ENCODE assay signal across 1 cellular context in genomic region chr1:75582725-75583261, GRCh38.
TF ChIP-seq lines count a peak whose summit lies in the region.

No MANE protein-coding gene starts in this region.

TF ChIP-seq in WTC11, 78 proteins besides CTCF, POLR2A, EP300 and RAD21 (continued from another document):
- TF ChIP-seq PRDM15 (CRISPR knock-in tag; IDR thresholded peaks at IDR 0.05), result no peak
- no peak for TF ChIP-seq CDX4 (CRISPR knock-in tag; IDR thresholded peaks at IDR 0.05; ENCODE audit: borderline replicate concordance)
- no peak for TF ChIP-seq NR2C2 (CRISPR knock-in tag; IDR thresholded peaks at IDR 0.05)
- no peak for TF ChIP-seq ESRRA (CRISPR knock-in tag; IDR thresholded peaks at IDR 0.05; ENCODE audit: borderline replicate concordance)
- no peak for TF ChIP-seq TEAD4 (CRISPR knock-in tag; IDR thresholded peaks at IDR 0.05)
- no peak for TF ChIP-seq SP1 (CRISPR knock-in tag; conservative IDR thresholded peaks at IDR 0.05)
- TF ChIP-seq CBFB (CRISPR knock-in tag; IDR thresholded peaks at IDR 0.05; ENCODE audit: low read depth), result no peak
